In genomic region chr2:62741127-62741526, GRCh38 we compare ENCODE assay signal across 27 cellular contexts.
"Had no signal": no experiment of that assay in that cellular context is flagged by ENCODE, and none has a peak within 500 bp of the region (broad histone marks: within the 10 kb centered on the region; RNA-seq: fewer than 3 reads in every experiment).

No MANE protein-coding gene starts in this region.

- H3K27me3 Mint-ChIP-seq: activated B cell treated with CpG ODN at 0.5 μM for 24 hours; activated CD8-positive, alpha-beta memory T cell treated with anti-CD3 and anti-CD28 coated beads, Interleukin-2, amount 10 ng/mL, durations not matched to agents 7 days and 5 days; activated naive CD4-positive, alpha-beta T cell treated with anti-CD3 and anti-CD28 coated beads, Interleukin-2, amount 50 U/mL, for 24 hours; type B pancreatic cell had no signal

- H3K36me3 Mint-ChIP-seq: activated CD8-positive, alpha-beta memory T cell treated with anti-CD3 and anti-CD28 coated beads, Interleukin-2, amount 10 ng/mL, durations not matched to agents 7 days and 5 days; type B pancreatic cell had no signal

- H3K9me3 Mint-ChIP-seq: activated B cell treated with CpG ODN at 0.5 μM for 24 hours; activated naive CD4-positive, alpha-beta T cell treated with anti-CD3 and anti-CD28 coated beads, Interleukin-2, amount 50 U/mL, for 24 hours; activated T-helper 2 cell treated with anti-CD3 and anti-CD28 coated beads, Interferon-gamma antibody, Interleukin-2, Interleukin-4, amounts not matched to agents 10 μg/mL and 5 μg/mL and 100 μg/mL, durations not matched to agents 14 hours and 24 hours and 36 hours; type B pancreatic cell had no signal

- DNase-seq: activated B cell treated with CpG ODN at 0.5 μM for 24 hours; activated CD4-positive, alpha-beta T cell treated with anti-CD3 and anti-CD28 coated beads, Interleukin-2, amount 50 U/mL, for 1 hour; activated CD8-positive, alpha-beta memory T cell treated with anti-CD3 and anti-CD28 coated beads, Interleukin-2, amount 10 ng/mL, durations not matched to agents 7 days and 5 days; activated CD8-positive, alpha-beta T cell treated with anti-CD3 and anti-CD28 coated beads, Interleukin-2, amount 10 ng/mL, durations not matched to agents 7 days and 5 days; activated T-cell treated with anti-CD3 and anti-CD28 coated beads, Interleukin-2, amount 50 U/mL, for 48 hours; anterior cingulate cortex; body of pancreas; colonic mucosa; dorsolateral prefrontal cortex; effector memory CD4-positive, alpha-beta T cell; gastrocnemius medialis; glutamatergic neuron; islet precursor cell; left ventricle myocardium inferior; posterior cingulate gyrus; right cardiac atrium; spleen; stimulated activated CD4-positive, alpha-beta T cell treated with anti-CD3 and anti-CD28 coated beads, Interleukin-2, amount 100 ng/mL, for 48 hours; stimulated activated naive CD8-positive, alpha-beta T cell treated with anti-CD3 and anti-CD28 coated beads, Interleukin-15, Interleukin-2, amounts not matched to agents 100 U/mL and 50 U/mL, for 24 hours; T-helper 9 cell; uterus had no signal

- H3K4me1 ChIP-seq: colonic mucosa, gastrocnemius medialis had no signal

- H3K9me3 ChIP-seq: body of pancreas, colonic mucosa, gastrocnemius medialis, left ventricle myocardium inferior, spleen, thoracic aorta, uterus had no signal

- H3K27ac ChIP-seq: body of pancreas, colonic mucosa, dorsolateral prefrontal cortex, gastrocnemius medialis, left ventricle myocardium inferior, spleen, thoracic aorta had no signal

- H3K4me3 Mint-ChIP-seq: activated B cell treated with CpG ODN at 0.5 μM for 24 hours; activated CD8-positive, alpha-beta memory T cell treated with anti-CD3 and anti-CD28 coated beads, Interleukin-2, amount 10 ng/mL, durations not matched to agents 7 days and 5 days; activated CD8-positive, alpha-beta T cell treated with anti-CD3 and anti-CD28 coated beads, Interleukin-2, amount 10 ng/mL, durations not matched to agents 7 days and 5 days; activated naive CD4-positive, alpha-beta T cell treated with anti-CD3 and anti-CD28 coated beads, Interleukin-2, amount 50 U/mL, for 24 hours; nephron; type B pancreatic cell had no signal

- H3K36me3 ChIP-seq: colonic mucosa, gastrocnemius medialis, left ventricle myocardium inferior, spleen, thoracic aorta, uterus had no signal

- H3K27ac Mint-ChIP-seq: activated B cell treated with CpG ODN at 0.5 μM for 24 hours; activated CD8-positive, alpha-beta memory T cell treated with anti-CD3 and anti-CD28 coated beads, Interleukin-2, amount 10 ng/mL, durations not matched to agents 7 days and 5 days; activated CD8-positive, alpha-beta T cell treated with anti-CD3 and anti-CD28 coated beads, Interleukin-2, amount 10 ng/mL, durations not matched to agents 7 days and 5 days; activated naive CD4-positive, alpha-beta T cell treated with anti-CD3 and anti-CD28 coated beads, Interleukin-2, amount 50 U/mL, for 24 hours; activated T-helper 2 cell treated with anti-CD3 and anti-CD28 coated beads, Interferon-gamma antibody, Interleukin-2, Interleukin-4, amounts not matched to agents 10 μg/mL and 5 μg/mL and 100 μg/mL, durations not matched to agents 14 hours and 24 hours and 36 hours; nephron; type B pancreatic cell had no signal

- ATAC-seq: activated CD8-positive, alpha-beta memory T cell treated with anti-CD3 and anti-CD28 coated beads, Interleukin-2, amount 10 ng/mL, durations not matched to agents 7 days and 5 days; activated CD8-positive, alpha-beta T cell treated with anti-CD3 and anti-CD28 coated beads, Interleukin-2, amount 10 ng/mL, durations not matched to agents 7 days and 5 days; body of pancreas; gastrocnemius medialis; right cardiac atrium; stimulated activated naive CD8-positive, alpha-beta T cell treated with anti-CD3 and anti-CD28 coated beads, Interleukin-15, Interleukin-2, amounts not matched to agents 100 U/mL and 50 U/mL, for 24 hours had no signal

- H3K4me3 ChIP-seq: body of pancreas, colonic mucosa, dorsolateral prefrontal cortex, gastrocnemius medialis, left ventricle myocardium inferior, lung, spleen, thoracic aorta, uterus had no signal

- H3K27me3 ChIP-seq: body of pancreas, colonic mucosa, dorsolateral prefrontal cortex, gastrocnemius medialis, spleen, uterus had no signal
